Comparison of ENCODE assay signal across 25 cellular contexts in genomic region chr2:180063494-180063893, GRCh38. TPM values are rescaled to one million over a fixed set of nuclear protein-coding genes. Genes with fewer than 3 reads are reported as not detected.
DNase-seq lines count a peak whose midpoint lies in the region; ATAC-seq and TF ChIP-seq lines count a peak whose summit lies in the region.
"Had no signal": no experiment of that assay in that cellular context is flagged by ENCODE, and none has a peak within 500 bp of the region (broad histone marks: within the 10 kb centered on the region; RNA-seq: fewer than 3 reads in every experiment).

No MANE protein-coding gene starts in this region.

- BruUV-seq in MCF 10A (replicated peaks; lab: Mats Ljungman, UMichigan) = no TSS peak

- in situ Hi-C loops in astrocyte of the spinal cord (cut with HindIII; ENCODE audit: low sequenced_read_pairs) = no loop called here

- H3K36me3 ChIP-seq in breast epithelium = no peaks in the 10 kb centered on the region
- H3K36me3 ChIP-seq in SJCRH30 = no peaks in the 10 kb centered on the region
- H3K36me3 ChIP-seq: BE2C had no signal

- DNase-seq in MCF 10A (ENCODE audit: unreplicated experiment) = peak; percentile 4
- DNase-seq in breast epithelium (ENCODE audit: low spot score in 2 of 2) = no peak
- no peak for DNase-seq in astrocyte of the spinal cord (ENCODE audit: low read depth, low spot score)
- DNase-seq in left kidney (ENCODE audit: low read depth, low spot score) = peak; percentile 19
- DNase-seq in SJCRH30 = no peak
- DNase-seq in NCI-H146 (lab: John Stamatoyannopoulos, UW) = no peak
- no peak for DNase-seq in activated T-cell treated with anti-CD3 and anti-CD28 coated beads, Interleukin-2, amount 50 U/mL, for 1 hour
- DNase-seq: BE2C; CD4-positive, CD25-positive, alpha-beta regulatory T cell; DMS79; GOT3; KG1; NCI-H1105; NCI-H1694; NCI-H2081 treated with DMSO at 0.1 percent for 48 hours; NCI-H2171 treated with DMSO at 0.1 percent for 48 hours; NCI-H524 treated with DMSO at 0.1 percent for 48 hours; NCI-H82; OCI-M1; SHP77; SW 1271 had no signal

- no peak for ATAC-seq in HG03108 (IDR thresholded peaks at IDR 0.05; ENCODE audit: unreplicated experiment)
- ATAC-seq: HCT116 had no signal

- no peaks in the 10 kb centered on the region for H3K27me3 ChIP-seq in breast epithelium
- H3K27me3 ChIP-seq in SJCRH30 = no peaks in the 10 kb centered on the region
- H3K27me3 ChIP-seq: BE2C had no signal

- TF ChIP-seq CTCF in MCF 10A (IDR thresholded peaks at IDR 0.05; ENCODE audit: unreplicated experiment) = no peak
- TF ChIP-seq CTCF in breast epithelium (IDR thresholded peaks at IDR 0.05) = no peak
- peak; percentile 4 for TF ChIP-seq CTCF in astrocyte of the spinal cord (IDR thresholded peaks at IDR 0.05; ENCODE audit: low read depth, low read length)

- H3K4me3 Mint-ChIP-seq in MCF 10A (ENCODE audit: unreplicated experiment) = no peak overlapping the region
- H3K4me3 Mint-ChIP-seq: CD4-positive, CD25-positive, alpha-beta regulatory T cell had no signal

- H3K9me3 ChIP-seq in breast epithelium = no peaks in the 10 kb centered on the region
- H3K9me3 ChIP-seq in SJCRH30 (replicated peaks) = no peaks in the 10 kb centered on the region
- H3K9me3 ChIP-seq: BE2C had no signal

- no peaks in the 10 kb centered on the region for H3K36me3 Mint-ChIP-seq in MCF 10A (ENCODE audit: insufficient read depth, unreplicated experiment)
- H3K36me3 Mint-ChIP-seq: CD4-positive, CD25-positive, alpha-beta regulatory T cell had no signal

- CTCF ChIA-PET in MCF 10A (lab: Yijun Ruan, JAX) = interaction anchor here (0.6 kb wide), 1 partner anchor 18 kb away, joined by 3 read pairs; no protein-coding TSS in a partner anchor

- intact Hi-C loops in MCF 10A (cut with micrococcal nuclease) (no loop called here), breast epithelium (cut with DNase I; ENCODE audit: low total_unique reads) (no loop called here)

- no peaks in the 10 kb centered on the region for H3K9me3 Mint-ChIP-seq in MCF 10A (ENCODE audit: unreplicated experiment)

- H3K27me3 Mint-ChIP-seq in MCF 10A (ENCODE audit: insufficient read depth, unreplicated experiment) = no peaks in the 10 kb centered on the region

- H3K27ac ChIP-seq in breast epithelium (no peak overlapping the region), SJCRH30 (no peak overlapping the region)
- H3K27ac ChIP-seq: 22Rv1, SK-N-MC had no signal

- TF ChIP-seq POLR2A in breast epithelium (IDR thresholded peaks at IDR 0.05) = no peak

- H3K4me1 ChIP-seq in breast epithelium (no peaks in the 10 kb centered on the region), SJCRH30 (no peaks in the 10 kb centered on the region; the same call in 1 of the 2 replicates)
- H3K4me1 ChIP-seq: BE2C had no signal

- H3K4me3 ChIP-seq in breast epithelium (no peak overlapping the region), astrocyte of the spinal cord (ENCODE audit: low read depth, low read length) (no peak overlapping the region), SJCRH30 (no peak overlapping the region)
- H3K4me3 ChIP-seq: SK-N-MC had no signal

- H3K4me1 Mint-ChIP-seq in MCF 10A (ENCODE audit: insufficient read depth, unreplicated experiment) = no peaks in the 10 kb centered on the region
- H3K4me1 Mint-ChIP-seq: CD4-positive, CD25-positive, alpha-beta regulatory T cell had no signal

- POLR2A ChIA-PET in MCF 10A (lab: Yijun Ruan, JAX) = interaction anchor here (0.7 kb wide), 1 partner anchor 102 kb away, joined by 3 read pairs; no protein-coding TSS in a partner anchor

- no peak overlapping the region for H3K27ac Mint-ChIP-seq in MCF 10A (ENCODE audit: low read depth, unreplicated experiment)
- H3K27ac Mint-ChIP-seq: CD4-positive, CD25-positive, alpha-beta regulatory T cell had no signal

RNA-seq across cellular contexts. Expression of gene CWC22, which starts 56.4 kb away (rescaled TPM):
- total RNA-seq in MCF 10A (2022) (34.0 and 38.8 TPM in 2 replicates), breast epithelium (10 to 100 TPM; 23.0 to 28.1 (median 23.9) TPM)
- 39.4 and 44.5 TPM in 2 replicates for total RNA-seq in SJCRH30 (2014; rRNA removed; shearing (Covaris generic))

Comparison
In these comparisons a context has a peak if more than half of its experiments do, and no peak if none do; other contexts are left out.
1. DNase-seq: peak in MCF 10A (single experiment) and left kidney (single experiment); none in breast epithelium (0 of 2), astrocyte of the spinal cord (single experiment), SJCRH30 (0 of 2), NCI-H146 (single experiment) and activated T-cell treated with anti-CD3 and anti-CD28 coated beads, Interleukin-2, amount 50 U/mL, for 1 hour (single experiment).